ENCODE assay signal across 1 cellular context in genomic region chr6:2858678-2859324, GRCh38.
TF ChIP-seq lines count a peak whose summit lies in the region.

No MANE protein-coding gene starts in this region.

TF ChIP-seq in HepG2, 621 proteins besides CTCF, POLR2A, EP300 and RAD21 (continued from another document):
- TF ChIP-seq PBX2 (CRISPR knock-in tag; IDR thresholded peaks at IDR 0.05) (no peak), ZMYM3 (CRISPR knock-in tag; IDR thresholded peaks at IDR 0.05) (0 out of 2 replicates have a peak, but pooled peaks have one; percentile 5), MAFF (IDR thresholded peaks at IDR 0.05; ENCODE audit: low read depth, low read length) (no peak)
TF ChIP-seq in HepG2: peak in this region for 5.
